In genomic region chr5:6633469-6634326, GRCh38 we compare ENCODE assay signal across 1 cellular context.
TF ChIP-seq lines count a peak whose summit lies in the region.

No MANE protein-coding gene starts in this region.

TF ChIP-seq in HepG2, 621 proteins besides CTCF, POLR2A, EP300 and RAD21 (continued from another document and continues in another):
- TF ChIP-seq SOX5 (CRISPR knock-in tag; IDR thresholded peaks at IDR 0.05; ENCODE audit: borderline replicate concordance) (no peak), ZNF883 (CRISPR knock-in tag; IDR thresholded peaks at IDR 0.05; ENCODE audit: not compliant biosample characterization) (no peak), KLF15 (CRISPR knock-in tag; IDR thresholded peaks at IDR 0.05; ENCODE audit: borderline replicate concordance) (no peak), MAZ (IDR thresholded peaks at IDR 0.05; ENCODE audit: borderline replicate concordance, low read depth, low read length) (no peak), MAZ (CRISPR knock-in tag; IDR thresholded peaks at IDR 0.05; ENCODE audit: low read depth) (0 out of 2 replicates have a peak, but pooled peaks have one; percentile 57), SOX6 (IDR thresholded peaks at IDR 0.05) (no peak), SOX6 (CRISPR knock-in tag; IDR thresholded peaks at IDR 0.05) (peak; percentile 13; the same call in 1 of the 2 replicates), FOXM1 (CRISPR knock-in tag; IDR thresholded peaks at IDR 0.05) (no peak), REL (CRISPR knock-in tag; conservative IDR thresholded peaks at IDR 0.05) (0 out of 2 replicates have a peak, but pooled peaks have one; percentile 27), CBX1 (IDR thresholded peaks at IDR 0.05; ENCODE audit: low read depth) (no peak), ARNT (IDR thresholded peaks at IDR 0.05) (no peak), MAX (IDR thresholded peaks at IDR 0.05) (peak; percentile 50), KAT7 (CRISPR knock-in tag; IDR thresholded peaks at IDR 0.05; ENCODE audit: borderline replicate concordance) (0 out of 2 replicates have a peak, but pooled peaks have one; percentile 51), SRY (CRISPR knock-in tag; IDR thresholded peaks at IDR 0.05) (no peak), ZNF598 (CRISPR knock-in tag; IDR thresholded peaks at IDR 0.05; ENCODE audit: borderline replicate concordance) (0 out of 2 replicates have a peak, but pooled peaks have one; percentile 42), IKZF5 (CRISPR knock-in tag; IDR thresholded peaks at IDR 0.05) (no peak), ARID4A (CRISPR knock-in tag; IDR thresholded peaks at IDR 0.05; ENCODE audit: borderline replicate concordance) (peak; percentile 38), ZNF451 (CRISPR knock-in tag; IDR thresholded peaks at IDR 0.05) (0 out of 2 replicates have a peak, but pooled peaks have one; percentile 31), HDAC1 (CRISPR knock-in tag; IDR thresholded peaks at IDR 0.05) (peak; percentile 21; the same call in 1 of the 2 replicates), ZNF256 (CRISPR knock-in tag; conservative IDR thresholded peaks at IDR 0.05) (no peak), AHR (CRISPR knock-in tag; IDR thresholded peaks at IDR 0.05) (peak; percentile 10; the same call in 1 of the 2 replicates), ZSCAN30 (CRISPR knock-in tag; IDR thresholded peaks at IDR 0.05) (no peak), GLMP (CRISPR knock-in tag; IDR thresholded peaks at IDR 0.05; ENCODE audit: borderline replicate concordance) (no peak), MXD4 (CRISPR knock-in tag; IDR thresholded peaks at IDR 0.05) (0 out of 2 replicates have a peak, but pooled peaks have one; percentile 7), ZNF274 (CRISPR knock-in tag; IDR thresholded peaks at IDR 0.05) (no peak), BORCS8-MEF2B (CRISPR knock-in tag; IDR thresholded peaks at IDR 0.05) (peak; percentile 55; the same call in 1 of the 2 replicates), KMT2A (CRISPR knock-in tag; IDR thresholded peaks at IDR 0.05) (0 out of 2 replicates have a peak, but pooled peaks have one; percentile 61), ZNF782 (CRISPR knock-in tag; IDR thresholded peaks at IDR 0.05; ENCODE audit: borderline replicate concordance) (no peak; the same call in 1 of the 2 replicates), ZSCAN20 (CRISPR knock-in tag; IDR thresholded peaks at IDR 0.05; ENCODE audit: borderline replicate concordance) (no peak), ZNF142 (CRISPR knock-in tag; IDR thresholded peaks at IDR 0.05) (no peak), RFXAP (CRISPR knock-in tag; IDR thresholded peaks at IDR 0.05; ENCODE audit: borderline replicate concordance) (peak; percentile 25; the same call in 1 of the 2 replicates), NFATC3 (CRISPR knock-in tag; IDR thresholded peaks at IDR 0.05) (no peak), MEIS2 (CRISPR knock-in tag; IDR thresholded peaks at IDR 0.05) (no peak), ZNF326 (CRISPR knock-in tag; IDR thresholded peaks at IDR 0.05; ENCODE audit: borderline replicate concordance) (no peak), HNF4G (IDR thresholded peaks at IDR 0.05; ENCODE audit: borderline replicate concordance, low read depth, low read length) (no peak), HNF4G (CRISPR knock-in tag; IDR thresholded peaks at IDR 0.05; ENCODE audit: borderline replicate concordance, low read depth) (no peak), PBX3 (CRISPR knock-in tag; IDR thresholded peaks at IDR 0.05; ENCODE audit: borderline replicate concordance) (no peak), ZNF720 (CRISPR knock-in tag; IDR thresholded peaks at IDR 0.05) (no peak), ZC3H13 (CRISPR knock-in tag; IDR thresholded peaks at IDR 0.05) (no peak), TSC22D2 (CRISPR knock-in tag; IDR thresholded peaks at IDR 0.05; ENCODE audit: borderline replicate concordance) (no peak), CBX2 (IDR thresholded peaks at IDR 0.05; ENCODE audit: low read depth, low read length) (no peak), CBX2 (CRISPR knock-in tag; IDR thresholded peaks at IDR 0.05; ENCODE audit: low read depth) (no peak), ZMYM4 (CRISPR knock-in tag; IDR thresholded peaks at IDR 0.05) (no peak)
- TF ChIP-seq, protein P1, sequence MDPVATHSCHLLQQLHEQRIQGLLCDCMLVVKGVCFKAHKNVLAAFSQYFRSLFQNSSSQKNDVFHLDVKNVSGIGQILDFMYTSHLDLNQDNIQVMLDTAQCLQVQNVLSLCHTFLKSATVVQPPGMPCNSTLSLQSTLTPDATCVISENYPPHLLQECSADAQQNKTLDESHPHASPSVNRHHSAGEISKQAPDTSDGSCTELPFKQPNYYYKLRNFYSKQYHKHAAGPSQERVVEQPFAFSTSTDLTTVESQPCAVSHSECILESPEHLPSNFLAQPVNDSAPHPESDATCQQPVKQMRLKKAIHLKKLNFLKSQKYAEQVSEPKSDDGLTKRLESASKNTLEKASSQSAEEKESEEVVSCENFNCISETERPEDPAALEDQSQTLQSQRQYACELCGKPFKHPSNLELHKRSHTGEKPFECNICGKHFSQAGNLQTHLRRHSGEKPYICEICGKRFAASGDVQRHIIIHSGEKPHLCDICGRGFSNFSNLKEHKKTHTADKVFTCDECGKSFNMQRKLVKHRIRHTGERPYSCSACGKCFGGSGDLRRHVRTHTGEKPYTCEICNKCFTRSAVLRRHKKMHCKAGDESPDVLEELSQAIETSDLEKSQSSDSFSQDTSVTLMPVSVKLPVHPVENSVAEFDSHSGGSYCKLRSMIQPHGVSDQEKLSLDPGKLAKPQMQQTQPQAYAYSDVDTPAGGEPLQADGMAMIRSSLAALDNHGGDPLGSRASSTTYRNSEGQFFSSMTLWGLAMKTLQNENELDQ (CRISPR knock-in tag; IDR thresholded peaks at IDR 0.05; ENCODE audit: borderline replicate concordance): no peak
- TF ChIP-seq, protein P2, sequence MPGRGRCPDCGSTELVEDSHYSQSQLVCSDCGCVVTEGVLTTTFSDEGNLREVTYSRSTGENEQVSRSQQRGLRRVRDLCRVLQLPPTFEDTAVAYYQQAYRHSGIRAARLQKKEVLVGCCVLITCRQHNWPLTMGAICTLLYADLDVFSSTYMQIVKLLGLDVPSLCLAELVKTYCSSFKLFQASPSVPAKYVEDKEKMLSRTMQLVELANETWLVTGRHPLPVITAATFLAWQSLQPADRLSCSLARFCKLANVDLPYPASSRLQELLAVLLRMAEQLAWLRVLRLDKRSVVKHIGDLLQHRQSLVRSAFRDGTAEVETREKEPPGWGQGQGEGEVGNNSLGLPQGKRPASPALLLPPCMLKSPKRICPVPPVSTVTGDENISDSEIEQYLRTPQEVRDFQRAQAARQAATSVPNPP (CRISPR knock-in tag; IDR thresholded peaks at IDR 0.05): no peak
- TF ChIP-seq, protein P3, sequence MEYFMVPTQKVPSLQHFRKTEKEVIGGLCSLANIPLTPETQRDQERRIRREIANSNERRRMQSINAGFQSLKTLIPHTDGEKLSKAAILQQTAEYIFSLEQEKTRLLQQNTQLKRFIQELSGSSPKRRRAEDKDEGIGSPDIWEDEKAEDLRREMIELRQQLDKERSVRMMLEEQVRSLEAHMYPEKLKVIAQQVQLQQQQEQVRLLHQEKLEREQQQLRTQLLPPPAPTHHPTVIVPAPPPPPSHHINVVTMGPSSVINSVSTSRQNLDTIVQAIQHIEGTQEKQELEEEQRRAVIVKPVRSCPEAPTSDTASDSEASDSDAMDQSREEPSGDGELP (IDR thresholded peaks at IDR 0.05; ENCODE audit: borderline replicate concordance, low read depth): no peak
- TF ChIP-seq, protein P4, sequence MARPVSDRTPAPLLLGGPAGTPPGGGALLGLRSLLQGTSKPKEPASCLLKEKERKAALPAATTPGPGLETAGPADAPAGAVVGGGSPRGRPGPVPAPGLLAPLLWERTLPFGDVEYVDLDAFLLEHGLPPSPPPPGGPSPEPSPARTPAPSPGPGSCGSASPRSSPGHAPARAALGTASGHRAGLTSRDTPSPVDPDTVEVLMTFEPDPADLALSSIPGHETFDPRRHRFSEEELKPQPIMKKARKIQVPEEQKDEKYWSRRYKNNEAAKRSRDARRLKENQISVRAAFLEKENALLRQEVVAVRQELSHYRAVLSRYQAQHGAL (CRISPR knock-in tag; IDR thresholded peaks at IDR 0.05; ENCODE audit: not compliant biosample characterization): no peak
